Comparison of ENCODE assay signal across 13 cellular contexts in genomic region chr1:219472596-219472995, GRCh38.
"Had no signal": no experiment of that assay in that cellular context is flagged by ENCODE, and none has a peak within 500 bp of the region (broad histone marks: within the 10 kb centered on the region; RNA-seq: fewer than 3 reads in every experiment).

No MANE protein-coding gene starts in this region.

- ATAC-seq: activated CD8-positive, alpha-beta T cell treated with anti-CD3 and anti-CD28 coated beads for 36 hours; stimulated activated naive CD8-positive, alpha-beta T cell treated with anti-CD3 and anti-CD28 coated beads, Interleukin-15, Interleukin-2, amounts not matched to agents 100 U/mL and 50 U/mL, for 24 hours had no signal

- H3K27ac Mint-ChIP-seq: activated CD8-positive, alpha-beta T cell treated with anti-CD3 and anti-CD28 coated beads for 36 hours; activated T-helper 1 cell treated with anti-CD3 and anti-CD28 coated beads, Interleukin-12 subunit alpha, Interleukin-12 subunit beta, Interleukin-2, Interleukin-4 antibody, amounts not matched to agents 30 ng/mL and 10 ng/mL and 1 ng/mL, durations not matched to agents 14 hours and 24 hours and 36 hours had no signal

- H3K9me3 Mint-ChIP-seq: activated CD8-positive, alpha-beta T cell treated with anti-CD3 and anti-CD28 coated beads for 36 hours; activated T-helper 1 cell treated with anti-CD3 and anti-CD28 coated beads, Interleukin-12 subunit alpha, Interleukin-12 subunit beta, Interleukin-2, Interleukin-4 antibody, amounts not matched to agents 30 ng/mL and 10 ng/mL and 1 ng/mL, durations not matched to agents 14 hours and 24 hours and 36 hours had no signal

- H3K4me3 Mint-ChIP-seq: activated CD8-positive, alpha-beta T cell treated with anti-CD3 and anti-CD28 coated beads for 36 hours; activated T-helper 1 cell treated with anti-CD3 and anti-CD28 coated beads, Interleukin-12 subunit alpha, Interleukin-12 subunit beta, Interleukin-2, Interleukin-4 antibody, amounts not matched to agents 30 ng/mL and 10 ng/mL and 1 ng/mL, durations not matched to agents 14 hours and 24 hours and 36 hours had no signal

- DNase-seq: activated CD8-positive, alpha-beta T cell treated with anti-CD3 and anti-CD28 coated beads for 36 hours; activated naive CD4-positive, alpha-beta T cell; aorta; dorsolateral prefrontal cortex; kidney; left ventricle myocardium inferior; mesenchymal stem cell; stimulated activated CD4-positive, alpha-beta T cell treated with anti-CD3 and anti-CD28 coated beads, Interleukin-12 subunit alpha, Interleukin-12 subunit beta, amount 100 ng/mL, for 4 hours; stimulated activated CD4-positive, alpha-beta T cell treated with anti-CD3 and anti-CD28 coated beads, Interleukin-2, amount 100 ng/mL, for 48 hours; stimulated activated CD8-positive, alpha-beta memory T cell treated with anti-CD3 and anti-CD28 coated beads, Interleukin-4, amount 100 ng/mL, for 48 hours; stimulated activated naive CD8-positive, alpha-beta T cell treated with anti-CD3 and anti-CD28 coated beads, Interleukin-15, Interleukin-2, amounts not matched to agents 100 U/mL and 50 U/mL, for 24 hours; upper lobe of left lung had no signal
